Comparison of ENCODE assay signal across 8 cellular contexts in the genomic region with DNA sequence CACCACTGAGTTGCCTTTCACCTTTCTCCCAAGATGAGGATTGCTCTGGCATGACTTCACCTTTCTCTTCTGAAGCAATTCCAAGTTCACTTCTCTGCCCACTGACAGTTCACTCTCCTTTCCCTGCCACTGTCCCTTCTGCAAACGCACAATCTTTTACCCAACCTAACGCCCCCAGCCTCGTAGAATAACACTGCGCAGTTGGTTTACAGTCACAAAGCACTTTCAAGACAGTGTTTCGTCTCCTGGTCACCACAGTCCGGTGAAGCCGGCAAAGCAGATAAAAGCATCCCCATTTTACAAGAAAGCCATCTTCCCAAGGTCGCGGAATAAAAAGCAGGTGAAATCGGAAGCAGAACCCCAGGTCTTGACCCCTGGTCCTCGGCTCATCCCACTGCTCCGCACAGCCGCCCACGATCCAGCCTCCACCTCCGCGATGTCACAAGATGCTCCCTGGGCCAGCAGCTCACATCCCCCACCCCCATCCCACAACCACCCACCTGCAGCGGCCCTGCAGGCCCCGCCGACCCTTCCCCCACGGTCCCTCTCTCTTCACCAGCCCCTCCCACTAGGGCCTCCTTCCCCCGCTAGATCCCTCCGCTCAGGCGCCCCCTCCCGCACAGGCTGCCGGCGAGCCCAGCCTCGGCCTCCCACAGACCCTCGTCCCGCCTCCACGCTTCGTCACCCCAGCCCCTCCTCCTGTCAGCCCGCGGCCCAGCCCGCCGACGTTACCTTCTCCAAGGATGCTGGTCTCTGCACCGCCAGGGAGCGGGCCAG. TPM values are rescaled to one million over a fixed set of nuclear protein-coding genes. Genes with fewer than 3 reads are reported as not detected.
A peak's percentile ranks its signal among the peaks of the same experiment; 100 is the strongest.
DNase-seq lines count a peak whose midpoint lies in the region; ATAC-seq, FAIRE-seq and TF ChIP-seq lines count a peak whose summit lies in the region.

No MANE protein-coding gene starts in this region.

- H2BK12ac ChIP-seq in H9 (ENCODE audit: insufficient read length, low read depth, low read length) = no peak overlapping the region

- POLR2A ChIA-PET in SK-N-SH (lab: Yijun Ruan, JAX) = interaction anchor here (1.4 kb wide), 1 partner anchor 54 kb away, joined by 3 read pairs; no protein-coding TSS in a partner anchor

- TF ChIP-seq CTCF in H9 (conservative IDR thresholded peaks at IDR 0.05) (no peak), SK-N-SH (IDR thresholded peaks at IDR 0.05) (no peak), osteoblast (IDR thresholded peaks at IDR 0.05; ENCODE audit: extremely low read depth, low read depth, low read length) (no peak), testis (IDR thresholded peaks at IDR 0.05) (no peak)

- H3K27me3 Mint-ChIP-seq in H9 (ENCODE audit: low read depth) = no peaks in the 10 kb centered on the region

- H3K9ac ChIP-seq in H9 (ENCODE audit: extremely low read depth, insufficient read length, low read length) = peak overlapping the region; percentile 65
- H3K9ac ChIP-seq in SK-N-SH = peak overlapping the region; percentile 74

- H2BK5ac ChIP-seq in H9 (ENCODE audit: insufficient read length, low read length) = no peak overlapping the region

- H3K27ac ChIP-seq in H9 (ENCODE audit: insufficient read length, low read depth, low read length) (no peak overlapping the region), SK-N-SH (ENCODE audit: low read depth in 2 of 2, low read length in 1 of 2) (peak overlapping the region; percentile 71 to 73; a peak in 3 of 4 replicates), osteoblast (ENCODE audit: low read depth, low read length) (peak overlapping the region; percentile 60), testis (peak overlapping the region; percentile 81 to 91)

- peaks cover 0 to under 1% of the 10 kb centered on the region in 2 experiments for H3K36me3 ChIP-seq in SK-N-SH (replicated peaks in 1 of 2; ENCODE audit: control insufficient read depth in 1 of 2, insufficient read depth in 2 of 2, low read length in 1 of 2)
- H3K36me3 ChIP-seq in osteoblast (ENCODE audit: insufficient read depth, low read length) = peaks cover under 1% of the 10 kb centered on the region
- H3K36me3 ChIP-seq in testis (ENCODE audit: low read depth, missing control alignments) = no peaks in the 10 kb centered on the region

- peak; percentile 15 for FAIRE-seq in G401.6 (lab: Jason Lieb, UNC)

- H3K36me3 Mint-ChIP-seq in H9 (ENCODE audit: insufficient read depth in 1 of 3, low read depth in 3 of 3) = no peaks in the 10 kb centered on the region; a peak in 1 of 7 replicates
- peaks cover 12 to 19% of the 10 kb centered on the region in 2 donors for H3K36me3 Mint-ChIP-seq in activated naive CD4-positive, alpha-beta T cell treated with anti-CD3 and anti-CD28 coated beads, Interleukin-2, amount 50 U/mL, for 72 hours

- peak overlapping the region; percentile 18 for H3K18ac ChIP-seq in H9 (ENCODE audit: insufficient read length, low read depth, low read length)

- H4K20me1 ChIP-seq in H9 (ENCODE audit: control insufficient read depth, insufficient read depth, insufficient read length) = peaks cover 2% of the 10 kb centered on the region
- peaks cover 20% of the 10 kb centered on the region; the same call in 1 of the 2 replicates for H4K20me1 ChIP-seq in SK-N-SH (ENCODE audit: insufficient read depth)
- peaks cover 49% of the 10 kb centered on the region for H4K20me1 ChIP-seq in osteoblast (ENCODE audit: insufficient read depth, low read length)

- CTCF ChIA-PET in SK-N-SH (lab: Yijun Ruan, JAX) = interaction anchor here (1.1 to 2.3 kb wide), 2 partner anchors 13 to 54 kb away, joined by 3 to 8 read pairs; no protein-coding TSS in a partner anchor

- H3K4me3 ChIP-seq in SK-N-SH (ENCODE audit: low read depth in 2 of 2, low read length in 1 of 2) = peak overlapping the region; percentile 72 to 88
- H3K4me3 ChIP-seq in osteoblast (ENCODE audit: insufficient read depth, low read length) = peak overlapping the region; percentile 83
- peak overlapping the region; percentile 92 to 97 for H3K4me3 ChIP-seq in testis

- H2BK120ac ChIP-seq in H9 (ENCODE audit: low read depth, low read length, poor library complexity, severe bottlenecking) = no peak overlapping the region

- H4K5ac ChIP-seq in H9 (ENCODE audit: insufficient read length, low read depth, low read length) = no peak overlapping the region

- no peak overlapping the region for H2BK15ac ChIP-seq in H9 (ENCODE audit: low read depth, low read length)

- peak overlapping the region; percentile 21 to 95 (median 88) for H3K27ac Mint-ChIP-seq in H9
- peak overlapping the region; percentile 92 to 93 for H3K27ac Mint-ChIP-seq in activated naive CD4-positive, alpha-beta T cell treated with anti-CD3 and anti-CD28 coated beads, Interleukin-2, amount 50 U/mL, for 72 hours

- H3K4ac ChIP-seq in H9 (ENCODE audit: low read depth, low read length) = no peak overlapping the region

- H3K56ac ChIP-seq in H9 (ENCODE audit: insufficient read length, low read depth, low read length) = no peak overlapping the region

- H3K4me2 ChIP-seq in H9 (ENCODE audit: insufficient read depth, insufficient read length, low read length) (peak overlapping the region; percentile 97), SK-N-SH (peak overlapping the region; percentile 91), osteoblast (ENCODE audit: insufficient read depth, low read length) (peak overlapping the region; percentile 100)

- H2AFZ ChIP-seq in H9 (ENCODE audit: low read length) = no peak overlapping the region
- H2AFZ ChIP-seq in SK-N-SH (ENCODE audit: low read depth) = peak overlapping the region; percentile 84; the same call in 1 of the 2 replicates
- peak overlapping the region; percentile 83 for H2AFZ ChIP-seq in osteoblast (ENCODE audit: low read length)

- no peak for TF ChIP-seq EP300 in SK-N-SH (IDR thresholded peaks at IDR 0.05; ENCODE audit: borderline replicate concordance in 1 of 2, low read depth in 1 of 2, low read length in 1 of 2)

- H3K9me2 ChIP-seq in SK-N-SH = no peaks in the 10 kb centered on the region

- TF ChIP-seq RAD21 in SK-N-SH (IDR thresholded peaks at IDR 0.05; ENCODE audit: low read length) = no peak

- ATAC-seq in activated naive CD4-positive, alpha-beta T cell treated with anti-CD3 and anti-CD28 coated beads, Interleukin-2, amount 50 U/mL, for 72 hours = peak; percentile 69 to 81

- no peak overlapping the region for H3T11ph ChIP-seq in H9 (ENCODE audit: low read length)

- intact Hi-C loops in head of caudate nucleus (cut with DNase I) (loop anchor here (5.0 kb wide), 1 partner anchor 59 kb away; a partner anchor contains a TSS), testis (cut with DNase I; ENCODE audit: low total_unique reads) (no loop called here)

- no CpG with 5 or more reads among the region's 38 CpGs for WGBS in H9 (ENCODE audit: extremely low coverage, insufficient read length, low lambda C conversion rate)
- 3% methylated on average over 12 of the region's 38 CpGs for WGBS in SK-N-SH (ENCODE audit: low lambda C conversion rate)
- WGBS in testis, 2 donors = 0 to 1% methylated on average over 33 to 38 of the region's 38 CpGs

- H3K14ac ChIP-seq in H9 (ENCODE audit: insufficient read depth, low read length) = peak overlapping the region; percentile 50; the same call in 1 of the 2 replicates

- no peak overlapping the region for H2AK5ac ChIP-seq in H9 (ENCODE audit: insufficient read length, low read length)

- no peak for TF ChIP-seq POLR2A in testis (IDR thresholded peaks at IDR 0.05)

- no peak overlapping the region for H2BK20ac ChIP-seq in H9 (ENCODE audit: low read depth, low read length, poor library complexity, severe bottlenecking)

- H3K79me2 ChIP-seq in H9 (ENCODE audit: insufficient read depth, low read length) (peaks cover 5% of the 10 kb centered on the region; the same call in 1 of the 2 replicates), SK-N-SH (ENCODE audit: insufficient read depth) (peaks cover 68% of the 10 kb centered on the region), osteoblast (ENCODE audit: insufficient read depth, low read length) (peaks cover 76% of the 10 kb centered on the region)

- no peak overlapping the region for H4K8ac ChIP-seq in H9 (replicated peaks; ENCODE audit: insufficient read length, low read depth, low read length)

- no peaks in the 10 kb centered on the region for H3K27me3 ChIP-seq in H9 (ENCODE audit: insufficient read depth, low read length)
- H3K27me3 ChIP-seq in SK-N-SH (ENCODE audit: insufficient read depth) = no peaks in the 10 kb centered on the region
- no peaks in the 10 kb centered on the region for H3K27me3 ChIP-seq in osteoblast (ENCODE audit: insufficient read depth, low read length)
- no peaks in the 10 kb centered on the region for H3K27me3 ChIP-seq in testis

- peaks cover 11% of the 10 kb centered on the region for H3K23me2 ChIP-seq in H9 (ENCODE audit: insufficient read length, low read depth, low read length, poor library complexity, severe bottlenecking)

- peaks cover 5% of the 10 kb centered on the region for H3K79me1 ChIP-seq in H9 (ENCODE audit: insufficient read depth, low read depth, low read length, poor library complexity, severe bottlenecking)

- H3K4me1 Mint-ChIP-seq in H9 = peaks cover 28 to 29% of the 10 kb centered on the region in 2 experiments

- H3K9me3 ChIP-seq in H9 (ENCODE audit: control insufficient read depth, low read depth, low read length) (no peaks in the 10 kb centered on the region), SK-N-SH (no peaks in the 10 kb centered on the region), osteoblast (ENCODE audit: low read depth, low read length) (no peaks in the 10 kb centered on the region), testis (no peaks in the 10 kb centered on the region)

- H3K23ac ChIP-seq in H9 (ENCODE audit: insufficient read length, low read depth, low read length) = no peak overlapping the region

- no peak overlapping the region for H4K91ac ChIP-seq in H9 (ENCODE audit: insufficient read length, low read depth, low read length)

- peak overlapping the region; percentile 88 to 91 for H3K4me3 Mint-ChIP-seq in H9

- peak; percentile 94 for DNase-seq in H9
- peak; percentile 71 for DNase-seq in M059J (ENCODE audit: low read depth)
- peak; percentile 95 for DNase-seq in SK-N-SH
- DNase-seq in activated naive CD4-positive, alpha-beta T cell treated with anti-CD3 and anti-CD28 coated beads, Interleukin-2, amount 50 U/mL, for 72 hours (ENCODE audit: low spot score in 2 of 2) = peak in 1 of 2 donors; percentile 84
- peak; percentile 49 to 91 (median 78) for DNase-seq in head of caudate nucleus
- DNase-seq in osteoblast (ENCODE audit: insufficient read length, low spot score, missing footprints) = peak; percentile 95
- peak; percentile 89 for DNase-seq in testis

- H3K9me3 Mint-ChIP-seq in H9 = no peaks in the 10 kb centered on the region
- H3K9me3 Mint-ChIP-seq in activated naive CD4-positive, alpha-beta T cell treated with anti-CD3 and anti-CD28 coated beads, Interleukin-2, amount 50 U/mL, for 72 hours = no peaks in the 10 kb centered on the region

- peaks cover 8% of the 10 kb centered on the region for H3K4me1 ChIP-seq in H9 (ENCODE audit: insufficient read depth, low read length)
- H3K4me1 ChIP-seq in SK-N-SH (ENCODE audit: control insufficient read depth in 1 of 2, insufficient read depth in 2 of 2, low read depth in 1 of 2, low read length in 1 of 2) = peaks cover 11 to 16% of the 10 kb centered on the region in 2 experiments; a peak in 2 of 4 replicates
- H3K4me1 ChIP-seq in osteoblast (ENCODE audit: insufficient read depth, low read length) = peaks cover 26% of the 10 kb centered on the region
- peaks cover 25% of the 10 kb centered on the region for H3K4me1 ChIP-seq in testis

- peaks cover 10% of the 10 kb centered on the region for H3F3A ChIP-seq in SK-N-SH (replicated peaks; ENCODE audit: insufficient read depth)

RNA-seq across cellular contexts. Expression of a gene that starts 0.6 kb away (rescaled TPM):
- 58.5 and 65.8 TPM in 2 replicates for total RNA-seq in H9 (2021)
- total RNA-seq in M059J (2014; rRNA removed; shearing (Covaris generic)) = 11.1 and 23.8 TPM in 2 replicates
- polyA plus RNA-seq in SK-N-SH (2012; rRNA removed) = 26.3 and 30.0 TPM in 2 replicates
- 14.2 and 19.4 TPM in 2 replicates for polyA plus RNA-seq in SK-N-SH (2012; cell fraction: cytosol; rRNA removed)
- 77.8 and 105 TPM in 2 replicates for polyA plus RNA-seq in SK-N-SH (2012; cell fraction: nucleus; rRNA removed)
- total RNA-seq in activated naive CD4-positive, alpha-beta T cell treated with anti-CD3 and anti-CD28 coated beads, Interleukin-2, amount 50 U/mL, for 72 hours = 10 to 100 TPM; 68.3 to 97.6 TPM
- 61.9 and 63.4 TPM in 2 replicates for total RNA-seq in osteoblast
- total RNA-seq in testis = 100 to 1,000 TPM; 140 to 196 TPM
- polyA plus RNA-seq in testis (ENCODE audit: insufficient read depth, low read depth, low replicate concordance) = 124 TPM

RNA-seq across cellular contexts. Expression of a gene that starts 0.8 kb away (rescaled TPM):
- total RNA-seq in H9 (2021) (15.6 and 17.9 TPM in 2 replicates), osteoblast (13.0 and 15.3 TPM in 2 replicates), testis (10 to 100 TPM; 41.8 to 47.7 TPM)
- total RNA-seq in M059J (2014; rRNA removed; shearing (Covaris generic)) = 10.7 and 11.5 TPM in 2 replicates
- polyA plus RNA-seq in SK-N-SH (2012; rRNA removed) (35.7 and 37.3 TPM in 2 replicates), testis (ENCODE audit: insufficient read depth, low read depth, low replicate concordance) (127 TPM)
- polyA plus RNA-seq in SK-N-SH (2012; cell fraction: cytosol; rRNA removed) = 33.8 and 36.0 TPM in 2 replicates
- polyA plus RNA-seq in SK-N-SH (2012; cell fraction: nucleus; rRNA removed) = 15.5 and 21.5 TPM in 2 replicates
- total RNA-seq in activated naive CD4-positive, alpha-beta T cell treated with anti-CD3 and anti-CD28 coated beads, Interleukin-2, amount 50 U/mL, for 72 hours = 10 to 100 TPM; 25.2 to 25.6 TPM

RNA-seq across cellular contexts. Expression of a gene that starts 59.2 kb away (rescaled TPM):
- total RNA-seq in H9 (2021) (105 and 106 TPM in 2 replicates), osteoblast (31.2 and 38.4 TPM in 2 replicates), testis (10 to 100 TPM; 47.5 to 60.2 TPM)
- total RNA-seq in M059J (2014; rRNA removed; shearing (Covaris generic)) = 32.8 and 43.9 TPM in 2 replicates
- polyA plus RNA-seq in SK-N-SH (2012; rRNA removed) (9.6 and 10.2 TPM in 2 replicates), testis (ENCODE audit: insufficient read depth, low read depth, low replicate concordance) (31.9 TPM)
- polyA plus RNA-seq in SK-N-SH (2012; cell fraction: cytosol; rRNA removed) = 12.2 and 12.7 TPM in 2 replicates
- polyA plus RNA-seq in SK-N-SH (2012; cell fraction: nucleus; rRNA removed) = 6.8 and 8.9 TPM in 2 replicates
- total RNA-seq in activated naive CD4-positive, alpha-beta T cell treated with anti-CD3 and anti-CD28 coated beads, Interleukin-2, amount 50 U/mL, for 72 hours = 10 to 100 TPM; 70.0 to 84.9 TPM
